In genomic region chr2:46831037-46831868, GRCh38 we compare ENCODE assay signal across 1 cellular context.
TF ChIP-seq lines count a peak whose summit lies in the region.

No MANE protein-coding gene starts in this region.

TF ChIP-seq in HepG2, 621 proteins besides CTCF, POLR2A, EP300 and RAD21 (continued from another document):
- no peak for TF ChIP-seq ARID4A (CRISPR knock-in tag; IDR thresholded peaks at IDR 0.05; ENCODE audit: borderline replicate concordance)
- no peak for TF ChIP-seq ATF7-NPFF (CRISPR knock-in tag; IDR thresholded peaks at IDR 0.05; ENCODE audit: low read depth)
- no peak for TF ChIP-seq HOXA7 (CRISPR knock-in tag; IDR thresholded peaks at IDR 0.05)
- no peak for TF ChIP-seq PHF5A (CRISPR knock-in tag; IDR thresholded peaks at IDR 0.05; ENCODE audit: low read depth, unreplicated experiment)
- TF ChIP-seq ZNF33B (CRISPR knock-in tag; IDR thresholded peaks at IDR 0.05) = no peak
- TF ChIP-seq HBP1 (CRISPR knock-in tag; IDR thresholded peaks at IDR 0.05; ENCODE audit: low read depth) = no peak
- no peak for TF ChIP-seq ELF3 (CRISPR knock-in tag; IDR thresholded peaks at IDR 0.05)
- TF ChIP-seq ZNF253 (CRISPR knock-in tag; IDR thresholded peaks at IDR 0.05; ENCODE audit: borderline replicate concordance) = no peak
- TF ChIP-seq ZNF20 (CRISPR knock-in tag; IDR thresholded peaks at IDR 0.05) = no peak
- no peak for TF ChIP-seq GZF1 (CRISPR knock-in tag; IDR thresholded peaks at IDR 0.05)
- no peak for TF ChIP-seq GABPA (IDR thresholded peaks at IDR 0.05; ENCODE audit: low read depth, low read length)
- no peak for TF ChIP-seq GABPA (CRISPR knock-in tag; IDR thresholded peaks at IDR 0.05; ENCODE audit: low read depth)
- TF ChIP-seq SKI (IDR thresholded peaks at IDR 0.05; ENCODE audit: partially characterized antibody) = no peak
- no peak for TF ChIP-seq IKZF4 (CRISPR knock-in tag; IDR thresholded peaks at IDR 0.05; ENCODE audit: borderline replicate concordance, low read depth, not compliant biosample characterization)
